Comparison of ENCODE assay signal across 16 cellular contexts in genomic region chr17:4368341-4368740, GRCh38. TPM values are rescaled to one million over a fixed set of nuclear protein-coding genes. Genes with fewer than 3 reads are reported as not detected.
A peak's percentile ranks its signal among the peaks of the same experiment; 100 is the strongest.
DNase-seq lines count a peak whose midpoint lies in the region; ATAC-seq and TF ChIP-seq lines count a peak whose summit lies in the region.
"Had no signal": no experiment of that assay in that cellular context is flagged by ENCODE, and none has a peak within 500 bp of the region (broad histone marks: within the 10 kb centered on the region; RNA-seq: fewer than 3 reads in every experiment).

No MANE protein-coding gene starts in this region.

- H3K36me3 ChIP-seq in GM23338 (ENCODE audit: insufficient read depth) (no peaks in the 10 kb centered on the region), OCI-LY1 (ENCODE audit: insufficient read depth, low read length) (0 out of 2 replicates have a peak, but pooled peaks cover 4% of the 10 kb centered on the region), SJCRH30 (no peaks in the 10 kb centered on the region)

- no peak for ATAC-seq in GM23338
- ATAC-seq in GM21515 (IDR thresholded peaks at IDR 0.05; ENCODE audit: unreplicated experiment): no peak
- ATAC-seq in HG03280 (IDR thresholded peaks at IDR 0.05; ENCODE audit: unreplicated experiment): no peak

- peaks cover 6% of the 10 kb centered on the region for H3K4me1 ChIP-seq in GM23338 (ENCODE audit: insufficient read depth)
- peaks cover 70% of the 10 kb centered on the region for H3K4me1 ChIP-seq in OCI-LY1 (ENCODE audit: insufficient read depth, low read length, severe bottlenecking)
- no peaks in the 10 kb centered on the region for H3K4me1 ChIP-seq in SJCRH30
- H3K4me1 ChIP-seq: BE2C had no signal

- peaks cover 2% of the 10 kb centered on the region for H3K27me3 Mint-ChIP-seq in GM23338 (ENCODE audit: insufficient read depth, low read depth, poor library complexity)

- no peaks in the 10 kb centered on the region for H3K27me3 ChIP-seq in GM23338 (ENCODE audit: insufficient read depth)
- no peaks in the 10 kb centered on the region for H3K27me3 ChIP-seq in OCI-LY1 (ENCODE audit: insufficient read depth, low read length)
- no peaks in the 10 kb centered on the region for H3K27me3 ChIP-seq in SJCRH30
- H3K27me3 ChIP-seq: BE2C had no signal

- H3K36me3 Mint-ChIP-seq in GM23338 (ENCODE audit: low read depth): peaks cover 12% of the 10 kb centered on the region

- H3K4me3 Mint-ChIP-seq in GM23338: no peak overlapping the region
- H3K4me3 Mint-ChIP-seq: CD8-positive, alpha-beta memory T cell had no signal

- TF ChIP-seq CTCF in GM23338 (conservative IDR thresholded peaks at IDR 0.05; ENCODE audit: low read depth in 2 of 2): peak in 1 of 2 experiments; percentile 23; a peak in 1 of 4 replicates
- no peak for TF ChIP-seq CTCF in OCI-LY1 (IDR thresholded peaks at IDR 0.05; ENCODE audit: low read length)

- H3K4me3 ChIP-seq in GM23338: no peak overlapping the region
- no peak overlapping the region for H3K4me3 ChIP-seq in OCI-LY1 (ENCODE audit: low read depth, low read length, poor library complexity, severe bottlenecking)
- H3K4me3 ChIP-seq in SJCRH30: no peak overlapping the region

- peak overlapping the region; percentile 37 for H3K9ac ChIP-seq in OCI-LY1 (ENCODE audit: low read length)

- H3F3A ChIP-seq in GM23338 (replicated peaks; ENCODE audit: low read depth) (no peaks in the 10 kb centered on the region), OCI-LY1 (ENCODE audit: insufficient read depth, low read length) (no peaks in the 10 kb centered on the region)

- H3K27ac ChIP-seq in GM23338 (ENCODE audit: low read depth) (no peak overlapping the region), OCI-LY1 (ENCODE audit: low read depth, low read length, poor library complexity, severe bottlenecking) (peak overlapping the region; percentile 99), SJCRH30 (no peak overlapping the region)

- peaks cover 10% of the 10 kb centered on the region; the same call in 1 of the 3 replicates for H3K9me3 Mint-ChIP-seq in GM23338
- H3K9me3 Mint-ChIP-seq: CD8-positive, alpha-beta memory T cell had no signal

- H2AFZ ChIP-seq in GM23338 (0 out of 2 replicates have a peak overlapping the region, but pooled peaks have one; percentile 69), OCI-LY1 (ENCODE audit: low read length) (0 out of 2 replicates have a peak overlapping the region, but pooled peaks have one; percentile 9)

- H3K4me2 ChIP-seq in GM23338 (no peak overlapping the region), OCI-LY1 (ENCODE audit: low read length) (no peak overlapping the region)

- H4K20me1 ChIP-seq in GM23338 (replicated peaks; ENCODE audit: insufficient read depth) (peaks cover 7% of the 10 kb centered on the region), OCI-LY1 (ENCODE audit: insufficient read depth, low read length) (no peaks in the 10 kb centered on the region)

- H3K27ac Mint-ChIP-seq in GM23338: no peak overlapping the region

- no peak for DNase-seq in GM23338 (ENCODE audit: low spot score)
- peak; percentile 53 for DNase-seq in mesenteric fat pad (ENCODE audit: low spot score)
- DNase-seq in H4 (ENCODE audit: low spot score): no peak
- no peak for DNase-seq in SJCRH30
- DNase-seq: BE2C; CD8-positive, alpha-beta memory T cell; EL; MM.1S; NCI-H1417; NCI-H2029; NCI-H2171 treated with DMSO at 0.1 percent for 48 hours; NCI-H510A; T-helper 1 cell had no signal

- H3K79me2 ChIP-seq in GM23338 (replicated peaks; ENCODE audit: insufficient read depth): peaks cover 30% of the 10 kb centered on the region
- peaks cover 17% of the 10 kb centered on the region for H3K79me2 ChIP-seq in OCI-LY1 (ENCODE audit: insufficient read depth, low read length)

- peaks cover 12% of the 10 kb centered on the region for H3K4me1 Mint-ChIP-seq in GM23338

- no peaks in the 10 kb centered on the region for H3K9me3 ChIP-seq in OCI-LY1 (ENCODE audit: low read length)
- no peaks in the 10 kb centered on the region for H3K9me3 ChIP-seq in SJCRH30 (replicated peaks)
- H3K9me3 ChIP-seq: BE2C had no signal

- H3K9me2 ChIP-seq in GM23338 (ENCODE audit: insufficient read depth) (no peaks in the 10 kb centered on the region), OCI-LY1 (ENCODE audit: low read depth, low read length) (no peaks in the 10 kb centered on the region)

TF ChIP-seq in GM23338, 12 proteins besides CTCF, POLR2A, EP300 and RAD21 (continues in another document):
- TF ChIP-seq JUNB (IDR thresholded peaks at IDR 0.05; ENCODE audit: unreplicated experiment) (no peak), ZNF114 (CRISPR knock-in tag; IDR thresholded peaks at IDR 0.05) (no peak), POLR2AphosphoS5 (IDR thresholded peaks at IDR 0.05; ENCODE audit: low read depth) (no peak), STAT1 (IDR thresholded peaks at IDR 0.05; ENCODE audit: unreplicated experiment) (no peak), EZH2phosphoT487 (IDR thresholded peaks at IDR 0.05; ENCODE audit: unreplicated experiment) (no peak), EZH2 (IDR thresholded peaks at IDR 0.05; ENCODE audit: low read depth, unreplicated experiment) (no peak), NANOG (IDR thresholded peaks at IDR 0.05; ENCODE audit: borderline replicate concordance) (no peak), REST (IDR thresholded peaks at IDR 0.05; ENCODE audit: unreplicated experiment) (no peak), CREB1 (CRISPR knock-in tag; IDR thresholded peaks at IDR 0.05; ENCODE audit: low read depth) (no peak)

RNA-seq across cellular contexts. Expression of gene UBE2G1, which starts 1.9 kb away (rescaled TPM):
- total RNA-seq in GM23338 (2014; rRNA removed; shearing (Covaris generic)): 145 and 161 TPM in 2 replicates
- polyA plus RNA-seq in GM23338 (2016; fragmentation: Nextera tagmentation; extraction: Ambion mirVana): 64.2 and 71.9 TPM in 2 replicates
- 57.6 TPM for total RNA-seq in mesenteric fat pad
- 46.1 and 48.8 TPM in 2 replicates for total RNA-seq in H4 (2014; rRNA removed; shearing (Covaris generic))
- total RNA-seq in SJCRH30 (2014; rRNA removed; shearing (Covaris generic)): 36.7 and 39.2 TPM in 2 replicates
